Comparison of ENCODE assay signal across 9 cellular contexts in the genomic region with DNA sequence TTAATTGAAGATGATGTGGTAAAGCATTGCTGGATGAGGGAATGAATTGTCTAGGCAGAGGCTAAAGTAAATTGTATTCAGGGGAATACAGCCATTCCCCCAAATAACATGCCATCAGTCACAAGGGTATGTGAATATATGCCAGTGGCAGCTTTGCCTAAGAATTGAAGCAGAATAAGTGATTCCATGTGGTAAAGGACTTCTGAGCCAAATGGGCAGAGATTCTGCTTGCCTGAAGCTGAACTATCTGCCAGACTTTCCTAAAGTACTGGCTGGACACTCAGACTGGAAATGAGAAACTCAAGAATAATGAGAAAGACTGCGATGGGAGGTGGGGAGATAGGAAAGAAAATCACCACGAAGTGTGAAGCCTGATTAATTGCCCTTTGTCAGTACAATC. TPM values are rescaled to one million over a fixed set of nuclear protein-coding genes. Genes with fewer than 3 reads are reported as not detected.
DNase-seq lines count a peak whose midpoint lies in the region; ATAC-seq and TF ChIP-seq lines count a peak whose summit lies in the region.
"Had no signal": no experiment of that assay in that cellular context is flagged by ENCODE, and none has a peak within 500 bp of the region (broad histone marks: within the 10 kb centered on the region; RNA-seq: fewer than 3 reads in every experiment).

No MANE protein-coding gene starts in this region.

- H3K9me3 Mint-ChIP-seq in CD8-positive, alpha-beta T cell = no peaks in the 10 kb centered on the region

- intact Hi-C loops in CD8-positive, alpha-beta T cell (cut with DNase I, micrococcal nuclease) = loop anchor here in 1 of 2 experiments (1.0 kb wide), 1 partner anchor 25 kb away; no protein-coding TSS in a partner anchor
- intact Hi-C loops in gastrocnemius medialis (cut with DNase I; ENCODE audit: low total_unique reads) = no loop called here

- peaks cover 31% of the 10 kb centered on the region for H3K36me3 Mint-ChIP-seq in CD8-positive, alpha-beta T cell

- H3K4me3 Mint-ChIP-seq in CD8-positive, alpha-beta T cell = peak overlapping the region; percentile 93

- in situ Hi-C loops in gastrocnemius medialis (cut with MboI; ENCODE audit: low sequenced_read_pairs in 4 of 4) (loop anchor here in 1 of 4 donors (10.0 kb wide), 1 partner anchor 61 kb away; no protein-coding TSS in a partner anchor), KBM-7 (cut with MboI; ENCODE audit: low pct_unique_long_range_greater_than_20kb, low sequenced_read_pairs) (no loop called here), GM13977 (cut with MboI; ENCODE audit: low pct_unique_long_range_greater_than_20kb, low sequenced_read_pairs, unreplicated experiment) (no loop called here)

- H3K27ac ChIP-seq in CD8-positive, alpha-beta T cell (ENCODE audit: low read depth, low read length) = no peak overlapping the region
- no peak overlapping the region for H3K27ac ChIP-seq in SK-N-MC
- no peak overlapping the region for H3K27ac ChIP-seq in fibroblast of lung (ENCODE audit: insufficient read depth, low read length)
- H3K27ac ChIP-seq in gastrocnemius medialis = peak overlapping the region; percentile 88 to 99 (median 96)

- H3K4me3 ChIP-seq in CD8-positive, alpha-beta T cell (ENCODE audit: low read depth, low read length) = no peak overlapping the region
- H3K4me3 ChIP-seq in SK-N-MC (peak overlapping the region; percentile 88), fibroblast of lung (replicated peaks in 1 of 4; ENCODE audit: control extremely low read depth in 1 of 4, insufficient read depth in 1 of 4, low read depth in 3 of 4, low read length in 4 of 4) (peak overlapping the region in 3 of 4 experiments; percentile 75 to 95 (median 82)), gastrocnemius medialis (peak overlapping the region; percentile 62 to 88 (median 70))

- CTCF ChIA-PET in CD8-positive, alpha-beta T cell (lab: Charles Lee) = interaction anchor here (0.6 to 1.4 kb wide), 3 partner anchors 10 to 27 kb away, joined by 3 read pairs; no protein-coding TSS in a partner anchor

- POLR2A ChIA-PET in CD8-positive, alpha-beta T cell (lab: Charles Lee) = interaction anchor here (1.0 to 4.8 kb wide), 3 partner anchors 9 to 27 kb away, joined by 3 to 63 read pairs (median 4); a partner anchor contains a TSS

- no peak for DNase-seq in CD8-positive, alpha-beta T cell
- DNase-seq in SK-N-MC (ENCODE audit: low read depth, low spot score) (no peak), fibroblast of lung (ENCODE audit: low read depth in 2 of 2) (peak in 1 of 2 donors; percentile 48), gastrocnemius medialis (no peak), KBM-7 (no peak), GM13977 (ENCODE audit: low spot score) (no peak)
- DNase-seq: NCI-H1048 had no signal

- H3K27me3 Mint-ChIP-seq in CD8-positive, alpha-beta T cell (ENCODE audit: low read depth) = no peaks in the 10 kb centered on the region

- peak overlapping the region; percentile 15 for H3K27ac Mint-ChIP-seq in CD8-positive, alpha-beta T cell

- no peak for TF ChIP-seq POLR2A in gastrocnemius medialis (IDR thresholded peaks at IDR 0.05)

- H3K4me1 ChIP-seq in CD8-positive, alpha-beta T cell (ENCODE audit: insufficient read depth, low read length) = peaks cover 65% of the 10 kb centered on the region
- H3K4me1 ChIP-seq in fibroblast of lung (ENCODE audit: control insufficient read depth, extremely low read depth, insufficient read depth, low read length) (peaks cover 7% of the 10 kb centered on the region), gastrocnemius medialis (peaks cover 79 to 84% of the 10 kb centered on the region in 2 donors)

- H3K9ac ChIP-seq in SK-N-MC (ENCODE audit: insufficient read length) (peak overlapping the region; percentile 8), fibroblast of lung (ENCODE audit: insufficient read depth, low read length) (no peak overlapping the region)

- no peaks in the 10 kb centered on the region for H3K27me3 ChIP-seq in CD8-positive, alpha-beta T cell (ENCODE audit: insufficient read depth, low read length)
- H3K27me3 ChIP-seq in fibroblast of lung (ENCODE audit: control insufficient read depth, insufficient read depth, low read length) (no peaks in the 10 kb centered on the region), gastrocnemius medialis (no peaks in the 10 kb centered on the region)

- H4K20me1 ChIP-seq in fibroblast of lung (ENCODE audit: control insufficient read depth, extremely low read depth, insufficient read depth, low read length) = no peaks in the 10 kb centered on the region

- peaks cover 84% of the 10 kb centered on the region for H3K4me1 Mint-ChIP-seq in CD8-positive, alpha-beta T cell (ENCODE audit: low read depth)

- H3K36me3 ChIP-seq in CD8-positive, alpha-beta T cell (ENCODE audit: insufficient read depth, low read length) = no peaks in the 10 kb centered on the region
- H3K36me3 ChIP-seq in SK-N-MC (ENCODE audit: insufficient read depth, low read length) (no peaks in the 10 kb centered on the region; the same call in 1 of the 2 replicates), fibroblast of lung (ENCODE audit: control insufficient read depth, insufficient read depth, low read length) (no peaks in the 10 kb centered on the region), gastrocnemius medialis (peaks cover 0 to 6% of the 10 kb centered on the region in 2 donors)

- no peak for ATAC-seq in CD8-positive, alpha-beta T cell
- ATAC-seq in gastrocnemius medialis (no peak), HG03442 (IDR thresholded peaks at IDR 0.05; ENCODE audit: unreplicated experiment) (no peak), HG02981 (IDR thresholded peaks at IDR 0.05; ENCODE audit: unreplicated experiment) (no peak)

- H3K79me2 ChIP-seq in fibroblast of lung (ENCODE audit: control insufficient read depth, insufficient read depth, low read length) = peaks cover 54% of the 10 kb centered on the region

- no peak for TF ChIP-seq CTCF in CD8-positive, alpha-beta T cell (IDR thresholded peaks at IDR 0.05)
- TF ChIP-seq CTCF in fibroblast of lung (conservative IDR thresholded peaks at IDR 0.05 in 1 of 2, IDR thresholded peaks at IDR 0.05 in 1 of 2; ENCODE audit: low read depth in 1 of 2, low read length in 2 of 2) = no peak
- TF ChIP-seq CTCF in gastrocnemius medialis (IDR thresholded peaks at IDR 0.05 in 4 of 5, conservative IDR thresholded peaks at IDR 0.05 in 1 of 5) = no peak
- TF ChIP-seq CTCF in GM13977 (IDR thresholded peaks at IDR 0.05; ENCODE audit: extremely low read depth, insufficient read depth, missing control alignments) = no peak

- H2AFZ ChIP-seq in fibroblast of lung (ENCODE audit: low read length) = no peak overlapping the region

- H3K9me3 ChIP-seq in CD8-positive, alpha-beta T cell (ENCODE audit: low read length) = no peaks in the 10 kb centered on the region
- H3K9me3 ChIP-seq in SK-N-MC (ENCODE audit: low read depth, low read length) (no peaks in the 10 kb centered on the region), fibroblast of lung (ENCODE audit: control insufficient read depth, insufficient read depth, low read depth, low read length) (no peaks in the 10 kb centered on the region), gastrocnemius medialis (no peaks in the 10 kb centered on the region)

- H3K4me2 ChIP-seq in fibroblast of lung (ENCODE audit: extremely low read depth, insufficient read depth, low read length) = peak overlapping the region; percentile 70

RNA-seq across cellular contexts. Expression of a gene that starts 2.4 kb away (rescaled TPM):
- 10 to 100 TPM; 14.7 to 16.4 TPM for total RNA-seq in CD8-positive, alpha-beta T cell
- 10.5 and 14.2 TPM in 2 replicates for total RNA-seq in fibroblast of lung
- polyA plus RNA-seq in fibroblast of lung = 63.3 and 65.7 TPM in 2 replicates
- 17.0 and 20.1 TPM in 2 replicates for polyA plus RNA-seq in fibroblast of lung (2012)
- 28.7 and 31.4 TPM in 2 replicates for polyA minus RNA-seq in fibroblast of lung (ENCODE audit: low replicate concordance)
- 100 to 1,000 TPM in 1 of 4 donors, 10 to 100 TPM in 3; 37.1 to 108 (median 75.4) TPM for total RNA-seq in gastrocnemius medialis

RNA-seq across cellular contexts. Expression of a gene that starts 8.9 kb away (rescaled TPM):
- under 1 TPM; 0.42 to 0.62 TPM for total RNA-seq in CD8-positive, alpha-beta T cell
- total RNA-seq in fibroblast of lung (0.26 and 1.2 TPM in 2 replicates), gastrocnemius medialis (10 to 100 TPM in 1 of 4 donors, 1 to 10 TPM in 3; 3.3 to 19.0 (median 6.7) TPM)
- polyA plus RNA-seq in fibroblast of lung = 1.9 and 2.6 TPM in 2 replicates
- polyA plus RNA-seq in fibroblast of lung (2012) = 2.8 and 4.1 TPM in 2 replicates
- 2.6 and 4.5 TPM in 2 replicates for polyA minus RNA-seq in fibroblast of lung (ENCODE audit: low replicate concordance)

RNA-seq across cellular contexts. Expression of a gene that starts 9.1 kb away (rescaled TPM):
- 10 to 100 TPM; 12.9 to 14.4 TPM for total RNA-seq in CD8-positive, alpha-beta T cell
- total RNA-seq in fibroblast of lung (15.4 and 23.8 TPM in 2 replicates), gastrocnemius medialis (10 to 100 TPM; 43.5 to 78.8 (median 59.4) TPM)
- polyA plus RNA-seq in fibroblast of lung = 22.6 and 23.3 TPM in 2 replicates
- 37.3 and 38.6 TPM in 2 replicates for polyA plus RNA-seq in fibroblast of lung (2012)
- polyA minus RNA-seq in fibroblast of lung (ENCODE audit: low replicate concordance) = 7.0 and 10.0 TPM in 2 replicates

RNA-seq across cellular contexts. Expression of a gene that starts 28.2 kb away (rescaled TPM):
- total RNA-seq in CD8-positive, alpha-beta T cell = 100 to 1,000 TPM; 180 to 187 TPM
- total RNA-seq in fibroblast of lung (56.6 and 61.9 TPM in 2 replicates), gastrocnemius medialis (100 to 1,000 TPM; 199 to 589 (median 381) TPM)
- polyA plus RNA-seq in fibroblast of lung = 137 and 235 TPM in 2 replicates
- polyA plus RNA-seq in fibroblast of lung (2012) = 136 and 199 TPM in 2 replicates
- 10.7 and 10.8 TPM in 2 replicates for polyA minus RNA-seq in fibroblast of lung (ENCODE audit: low replicate concordance)

RNA-seq across cellular contexts. Expression of a gene that starts 36.9 kb away (rescaled TPM):
- total RNA-seq in CD8-positive, alpha-beta T cell = 10 to 100 TPM; 11.8 TPM
- 21.1 and 28.2 TPM in 2 replicates for total RNA-seq in fibroblast of lung
- polyA plus RNA-seq in fibroblast of lung = 34.3 and 41.3 TPM in 2 replicates
- polyA plus RNA-seq in fibroblast of lung (2012) = 24.9 and 34.6 TPM in 2 replicates
- polyA minus RNA-seq in fibroblast of lung (ENCODE audit: low replicate concordance) = 23.1 and 26.0 TPM in 2 replicates
- 10 to 100 TPM; 23.2 to 46.0 (median 31.7) TPM for total RNA-seq in gastrocnemius medialis

Comparison
In these comparisons a context has a peak if more than half of its experiments do, and no peak if none do; other contexts are left out.
1. H3K27ac ChIP-seq: peak in gastrocnemius medialis (4 of 4); none in CD8-positive, alpha-beta T cell (single experiment), SK-N-MC (single experiment) and fibroblast of lung (single experiment).